24 cellular contexts compared by ENCODE assay signal in the genomic region with DNA sequence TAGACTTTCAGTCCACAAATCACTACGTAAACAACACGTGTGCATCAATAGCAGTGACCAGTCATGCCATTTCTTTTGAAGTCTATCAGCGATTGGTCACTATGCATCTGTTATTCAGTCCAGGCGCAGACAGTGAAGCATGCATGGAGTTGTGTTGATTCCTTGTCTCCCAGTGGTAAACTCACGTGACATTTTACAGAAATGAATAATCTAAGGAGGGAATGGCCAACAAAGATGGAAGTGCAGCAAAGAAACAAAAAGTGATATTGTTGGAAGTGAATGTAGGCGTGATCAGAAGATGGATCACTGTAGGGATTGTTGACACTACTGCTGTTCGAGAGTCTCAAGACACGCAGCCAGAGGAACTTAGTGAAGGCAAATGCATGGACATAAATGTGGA.
DNase-seq lines count a peak whose midpoint lies in the region; ATAC-seq, FAIRE-seq and TF ChIP-seq lines count a peak whose summit lies in the region.
"Had no signal": no experiment of that assay in that cellular context is flagged by ENCODE, and none has a peak within 500 bp of the region (broad histone marks: within the 10 kb centered on the region; RNA-seq: fewer than 3 reads in every experiment).

No MANE protein-coding gene starts in this region.

- H3K9ac ChIP-seq in K562 (ENCODE audit: insufficient read depth in 1 of 2, low read depth in 2 of 2, low read length in 2 of 2) = no peak overlapping the region
- H3K9ac ChIP-seq: BLaER1 treated with 17β-estradiol and CSF1 and Interleukin-3, amounts not matched to agents 10 nM and 100 nM; GM23248 had no signal

- H3K4me1 ChIP-seq in K562 (replicated peaks in 1 of 2; ENCODE audit: control insufficient read depth in 2 of 2, insufficient read depth in 2 of 2, low read length in 2 of 2) = no peaks in the 10 kb centered on the region
- H3K4me1 ChIP-seq in esophagus muscularis mucosa = no peaks in the 10 kb centered on the region
- H3K4me1 ChIP-seq: A549; BE2C; BLaER1 treated with 17β-estradiol and CSF1 and Interleukin-3, amounts not matched to agents 10 nM and 100 nM; Caco-2 had no signal

- POLR2A ChIA-PET in K562 (lab: Yijun Ruan, JAX) = no interaction called here

- no peak overlapping the region for H3K27ac Mint-ChIP-seq in activated T-helper 2 cell treated with anti-CD3 and anti-CD28 coated beads, Interferon-gamma antibody, Interleukin-2, Interleukin-4, amounts not matched to agents 10 μg/mL and 5 μg/mL and 100 μg/mL, durations not matched to agents 14 hours and 24 hours and 36 hours
- H3K27ac Mint-ChIP-seq: CD4-positive, alpha-beta memory T cell; H9 had no signal

- no peaks in the 10 kb centered on the region for H3K36me3 Mint-ChIP-seq in activated T-helper 2 cell treated with anti-CD3 and anti-CD28 coated beads, Interferon-gamma antibody, Interleukin-2, Interleukin-4, amounts not matched to agents 10 μg/mL and 5 μg/mL and 100 μg/mL, durations not matched to agents 14 hours and 24 hours and 36 hours (ENCODE audit: low read depth)
- H3K36me3 Mint-ChIP-seq: CD4-positive, alpha-beta memory T cell had no signal

- no peak for TF ChIP-seq RAD21 in K562 (CRISPR knock-in tag; conservative IDR thresholded peaks at IDR 0.05 in 1 of 2, IDR thresholded peaks at IDR 0.05 in 1 of 2)

- WGBS in K562 (ENCODE audit: insufficient coverage, low coverage, missing lambda C conversion rate) = 0% methylated on average over 8 of the region's 8 CpGs
- WGBS in esophagus muscularis mucosa = 80% methylated on average over 8 of the region's 8 CpGs

- H3K27me3 ChIP-seq in K562 (ENCODE audit: control insufficient read depth in 2 of 2, insufficient read depth in 2 of 2, low read length in 2 of 2) = no peaks in the 10 kb centered on the region; a peak in 1 of 5 replicates
- H3K27me3 ChIP-seq in esophagus muscularis mucosa = no peaks in the 10 kb centered on the region
- H3K27me3 ChIP-seq: BE2C; BLaER1 treated with 17β-estradiol and CSF1 and Interleukin-3, amounts not matched to agents 10 nM and 100 nM had no signal

- H2AFZ ChIP-seq in K562 (ENCODE audit: low read depth, low read length) = no peak overlapping the region
- H2AFZ ChIP-seq: GM23248 had no signal

- H3K9me3 ChIP-seq in K562 (replicated peaks; ENCODE audit: control insufficient read depth, insufficient read depth, low read depth, low read length) = no peaks in the 10 kb centered on the region
- no peaks in the 10 kb centered on the region for H3K9me3 ChIP-seq in esophagus muscularis mucosa
- H3K9me3 ChIP-seq: A549; BE2C; BLaER1 treated with 17β-estradiol and CSF1 and Interleukin-3, amounts not matched to agents 10 nM and 100 nM had no signal

- H3K27ac ChIP-seq in K562 (ENCODE audit: extremely low read depth, low read depth, low read length) (no peak overlapping the region), esophagus muscularis mucosa (replicated peaks in 1 of 4) (no peak overlapping the region)
- H3K27ac ChIP-seq: A549; BLaER1 treated with 17β-estradiol and CSF1 and Interleukin-3, amounts not matched to agents 10 nM and 100 nM; GM23248 had no signal

- H3K27me3 Mint-ChIP-seq in activated T-helper 2 cell treated with anti-CD3 and anti-CD28 coated beads, Interferon-gamma antibody, Interleukin-2, Interleukin-4, amounts not matched to agents 10 μg/mL and 5 μg/mL and 100 μg/mL, durations not matched to agents 14 hours and 24 hours and 36 hours (ENCODE audit: low read depth) = no peaks in the 10 kb centered on the region

- TF ChIP-seq CTCF in D721Med (IDR thresholded peaks at IDR 0.05; ENCODE audit: insufficient read depth, missing control alignments) = no peak
- TF ChIP-seq CTCF in K562 (IDR thresholded peaks at IDR 0.05 in 2 of 3, conservative IDR thresholded peaks at IDR 0.05 in 1 of 3; ENCODE audit: insufficient read depth in 2 of 3, low read depth in 1 of 3, low read length in 3 of 3) = no peak
- no peak for TF ChIP-seq CTCF in esophagus muscularis mucosa (IDR thresholded peaks at IDR 0.05)

- H3K9me1 ChIP-seq in K562 (ENCODE audit: control insufficient read depth, insufficient read depth, low read length) = no peaks in the 10 kb centered on the region

- H3K4me2 ChIP-seq in K562 (ENCODE audit: insufficient read depth, low read length) = no peak overlapping the region
- H3K4me2 ChIP-seq: A549; BLaER1 treated with 17β-estradiol and CSF1 and Interleukin-3, amounts not matched to agents 10 nM and 100 nM had no signal

- H3K4me1 Mint-ChIP-seq in activated T-helper 2 cell treated with anti-CD3 and anti-CD28 coated beads, Interferon-gamma antibody, Interleukin-2, Interleukin-4, amounts not matched to agents 10 μg/mL and 5 μg/mL and 100 μg/mL, durations not matched to agents 14 hours and 24 hours and 36 hours (ENCODE audit: low read depth) = no peaks in the 10 kb centered on the region
- H3K4me1 Mint-ChIP-seq: CD4-positive, alpha-beta memory T cell had no signal

- H3K79me2 ChIP-seq in K562 (ENCODE audit: control insufficient read depth, insufficient read depth, low read length) = no peaks in the 10 kb centered on the region

- DNase-seq in D721Med (ENCODE audit: insufficient read length, low spot score) = no peak
- no peak for DNase-seq in HTR-8/SVneo (ENCODE audit: insufficient read length, low spot score)
- DNase-seq in K562 (ENCODE audit: extremely low read depth in 1 of 4, low spot score in 3 of 4) = no peak
- DNase-seq in esophagus muscularis mucosa (ENCODE audit: extremely low spot score) = peak; percentile 4
- DNase-seq in activated T-helper 2 cell treated with anti-CD3 and anti-CD28 coated beads, Interferon-gamma antibody, Interleukin-2, Interleukin-4, amounts not matched to agents 10 μg/mL and 5 μg/mL and 100 μg/mL, durations not matched to agents 14 hours and 24 hours and 36 hours (ENCODE audit: low spot score) = no peak
- no peak for DNase-seq in activated naive CD4-positive, alpha-beta T cell (lab: John Stamatoyannopoulos, UW)
- DNase-seq: 8988T; ACHN; AML-193; BE2C; Caco-2; CD4-positive, alpha-beta memory T cell; DMS 273 treated with DMSO at 0.1 percent for 48 hours; DMS79; EL; GDM1; GM23248; H9 had no signal

- no TSS peak for BruUV-seq in K562 (replicated peaks; lab: Mats Ljungman, UMichigan)

- TF ChIP-seq POLR2A in K562 (conservative IDR thresholded peaks at IDR 0.05) = no peak
- TF ChIP-seq POLR2A in esophagus muscularis mucosa (IDR thresholded peaks at IDR 0.05; ENCODE audit: low read depth) = no peak

- peak; percentile 56 for FAIRE-seq in D721Med (lab: Jason Lieb, UNC)
- FAIRE-seq in HTR-8/SVneo (lab: Jason Lieb, UNC) = peak; percentile 64
- no peak for FAIRE-seq in K562 (lab: Jason Lieb, UNC)
- FAIRE-seq: A549, GM12878 had no signal

- H3K4me3 Mint-ChIP-seq in activated T-helper 2 cell treated with anti-CD3 and anti-CD28 coated beads, Interferon-gamma antibody, Interleukin-2, Interleukin-4, amounts not matched to agents 10 μg/mL and 5 μg/mL and 100 μg/mL, durations not matched to agents 14 hours and 24 hours and 36 hours (ENCODE audit: low read depth) = no peak overlapping the region
- H3K4me3 Mint-ChIP-seq: CD4-positive, alpha-beta memory T cell; H9 had no signal

- ATAC-seq in K562 (no peak), GM21381 (IDR thresholded peaks at IDR 0.05; ENCODE audit: unreplicated experiment) (no peak), GM18498 (IDR thresholded peaks at IDR 0.05; ENCODE audit: unreplicated experiment) (no peak)
- ATAC-seq: A549, GM12878, HCT116 had no signal

- CTCF ChIA-PET in K562 (lab: Yijun Ruan, JAX; ENCODE audit: low intra/inter-chr PET ratio) = no interaction called here

- TF ChIP-seq EP300 in K562 (IDR thresholded peaks at IDR 0.05; ENCODE audit: low read length) (no peak), esophagus muscularis mucosa (IDR thresholded peaks at IDR 0.05) (no peak)

- in situ Hi-C loops in K562 (cut with MboI) = no loop called here

- no peaks in the 10 kb centered on the region for H4K20me1 ChIP-seq in K562 (replicated peaks; ENCODE audit: control insufficient read depth, insufficient read depth, low read length)
- H4K20me1 ChIP-seq: BLaER1 treated with 17β-estradiol and CSF1 and Interleukin-3, amounts not matched to agents 10 nM and 100 nM had no signal

- no peaks in the 10 kb centered on the region for H3K36me3 ChIP-seq in K562 (ENCODE audit: control insufficient read depth, insufficient read depth, low read length)
- no peaks in the 10 kb centered on the region for H3K36me3 ChIP-seq in esophagus muscularis mucosa
- H3K36me3 ChIP-seq: BE2C; BLaER1 treated with 17β-estradiol and CSF1 and Interleukin-3, amounts not matched to agents 10 nM and 100 nM had no signal

- no peaks in the 10 kb centered on the region for H3K9me3 Mint-ChIP-seq in activated T-helper 2 cell treated with anti-CD3 and anti-CD28 coated beads, Interferon-gamma antibody, Interleukin-2, Interleukin-4, amounts not matched to agents 10 μg/mL and 5 μg/mL and 100 μg/mL, durations not matched to agents 14 hours and 24 hours and 36 hours
- H3K9me3 Mint-ChIP-seq: H9 had no signal

- no peak overlapping the region for H3K4me3 ChIP-seq in K562
- no peak overlapping the region for H3K4me3 ChIP-seq in esophagus muscularis mucosa
- H3K4me3 ChIP-seq: A549; BLaER1 treated with 17β-estradiol and CSF1 and Interleukin-3, amounts not matched to agents 10 nM and 100 nM; GM12878; GM23248 had no signal

- intact Hi-C loops in K562 (cut with micrococcal nuclease) (no loop called here), esophagus muscularis mucosa (cut with DNase I) (no loop called here)
- intact Hi-C loops in activated T-helper 2 cell treated with anti-CD3 and anti-CD28 coated beads, Interferon-gamma antibody, Interleukin-2, Interleukin-4, amounts not matched to agents 10 μg/mL and 5 μg/mL and 100 μg/mL, durations not matched to agents 14 hours and 24 hours and 36 hours (cut with micrococcal nuclease) = no loop called here

TF ChIP-seq in K562, 482 proteins besides CTCF, POLR2A, EP300 and RAD21 (continues in another document):
- TF ChIP-seq, protein P1, sequence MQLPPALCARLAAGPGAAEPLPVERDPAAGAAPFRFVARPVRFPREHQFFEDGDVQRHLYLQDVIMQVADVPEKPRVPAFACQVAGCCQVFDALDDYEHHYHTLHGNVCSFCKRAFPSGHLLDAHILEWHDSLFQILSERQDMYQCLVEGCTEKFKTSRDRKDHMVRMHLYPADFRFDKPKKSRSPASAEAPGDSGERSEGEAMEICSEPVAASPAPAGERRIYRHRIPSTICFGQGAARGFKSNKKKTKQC (CRISPR knock-in tag; IDR thresholded peaks at IDR 0.05) = no peak
- TF ChIP-seq NFATC3 (IDR thresholded peaks at IDR 0.05) (no peak), MYBL2 (IDR thresholded peaks at IDR 0.05; ENCODE audit: low read depth) (no peak), MYBL2 (CRISPR knock-in tag; IDR thresholded peaks at IDR 0.05; ENCODE audit: borderline replicate concordance) (no peak), MXI1 (IDR thresholded peaks at IDR 0.05; ENCODE audit: low read depth, low read length) (no peak), SPI1 (IDR thresholded peaks at IDR 0.05; ENCODE audit: borderline replicate concordance, low read depth, low read length) (no peak), FOSL1 (tag; conservative IDR thresholded peaks at IDR 0.05) (no peak), SIX5 (IDR thresholded peaks at IDR 0.05; ENCODE audit: borderline replicate concordance in 1 of 2, insufficient read depth in 1 of 2, low read depth in 1 of 2, low read length in 2 of 2) (no peak)
